Comparison of ENCODE assay signal across 8 cellular contexts in the genomic region with DNA sequence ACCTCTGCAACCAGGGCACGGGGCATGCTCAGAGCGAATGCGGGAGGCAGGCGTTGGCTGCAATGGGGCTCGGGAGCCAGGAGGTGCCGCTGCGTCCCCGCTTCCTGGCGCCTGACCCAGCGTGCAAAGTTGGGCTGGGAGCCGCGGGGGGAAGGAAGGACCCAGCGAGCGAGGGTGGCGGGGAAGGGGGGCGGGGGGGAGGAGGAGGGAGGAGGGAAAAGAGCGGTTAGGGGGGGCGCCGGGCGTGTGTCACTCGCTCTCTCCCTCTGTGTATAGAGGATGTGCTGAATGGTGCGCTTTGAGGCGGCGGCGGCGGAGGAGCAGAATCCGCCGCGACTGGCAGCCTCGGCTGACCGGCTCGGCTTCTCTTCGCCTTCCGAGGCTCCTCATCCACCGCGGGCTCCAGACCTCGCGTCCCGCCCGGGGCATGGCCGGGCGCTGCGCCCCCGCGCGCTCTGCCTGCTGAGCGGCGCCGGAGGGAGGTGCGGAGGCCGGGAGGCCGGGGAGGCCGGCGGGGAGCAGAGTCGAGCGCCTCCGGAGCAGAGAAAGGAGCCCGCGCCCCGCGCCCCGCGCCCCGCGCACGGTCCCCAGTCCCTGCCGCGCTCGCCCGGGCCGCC.
DNase-seq lines count a peak whose midpoint lies in the region; ATAC-seq lines count a peak whose summit lies in the region.

Gene PLCB1, plus strand, starts transcription at position 252 of the 617 bp plus-strand sequence. CDS start 386 bp downstream, outside the sequence.

- peak; percentile 82 for ATAC-seq in HG03095 (IDR thresholded peaks at IDR 0.05; ENCODE audit: unreplicated experiment)

- DNase-seq in NK-92 treated with Interleukin-12 subunit alpha and Interleukin-12 subunit beta, amount 100 ng/mL, for 24 hours (lab: John Stamatoyannopoulos, UW) = peak; percentile 65
- DNase-seq in NK-92 (lab: John Stamatoyannopoulos, UW; ENCODE audit: unreplicated experiment) = no peak
- peak; percentile 91 for DNase-seq in NCI-H2227 treated with DMSO at 0.1 percent for 48 hours (lab: John Stamatoyannopoulos, UW)
- DNase-seq in activated CD4-positive, alpha-beta T cell treated with anti-CD3 and anti-CD28 coated beads for 4 hours = peak; percentile 71 to 74
- DNase-seq in kidney glomerular epithelial cell (lab: John Stamatoyannopoulos, UW) = peak; percentile 49
- DNase-seq in stimulated activated CD4-positive, alpha-beta T cell treated with anti-CD3 and anti-CD28 coated beads, Interleukin-15, amount 100 ng/mL, for 48 hours (ENCODE audit: low read depth in 2 of 2) = peak; percentile 39 to 68

- H3K27ac ChIP-seq in cingulate gyrus (ENCODE audit: low read depth, low read length) = peak within 1 kb of the TSS; percentile 10
